Comparison of ENCODE assay signal across 9 cellular contexts in the genomic region with DNA sequence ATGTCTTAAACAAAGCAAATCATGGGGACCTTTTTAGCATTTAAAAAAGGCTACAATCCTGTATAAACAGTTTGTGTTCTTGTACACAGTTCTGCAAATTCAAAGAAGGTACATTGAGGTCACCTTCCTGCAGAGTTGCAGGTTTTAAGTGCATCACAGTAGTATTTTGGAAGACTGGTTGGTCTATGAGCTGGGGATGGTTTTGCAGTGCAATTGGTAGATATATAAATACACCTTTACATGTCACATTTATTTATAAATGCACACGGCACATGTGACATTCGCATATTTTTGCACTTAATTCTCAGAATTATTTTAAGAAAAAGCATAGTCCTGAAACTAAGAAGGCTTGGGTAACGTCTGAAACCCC. TPM values are rescaled to one million over a fixed set of nuclear protein-coding genes. Genes with fewer than 3 reads are reported as not detected.
DNase-seq lines count a peak whose midpoint lies in the region; ATAC-seq, FAIRE-seq and TF ChIP-seq lines count a peak whose summit lies in the region.
"Had no signal": no experiment of that assay in that cellular context is flagged by ENCODE, and none has a peak within 500 bp of the region (broad histone marks: within the 10 kb centered on the region; RNA-seq: fewer than 3 reads in every experiment).

No MANE protein-coding gene starts in this region.

- H3K27me3 ChIP-seq in DOHH2 (ENCODE audit: control insufficient read depth, low read length) (no peaks in the 10 kb centered on the region), MM.1S (replicated peaks; ENCODE audit: insufficient read depth, low read length) (no peaks in the 10 kb centered on the region), pancreas (no peaks in the 10 kb centered on the region)
- H3K27me3 ChIP-seq in effector memory CD4-positive, alpha-beta T cell (replicated peaks; ENCODE audit: control insufficient read depth, insufficient read depth, low read length, poor library complexity, severe bottlenecking): no peaks in the 10 kb centered on the region

- intact Hi-C loops in pancreas (cut with DNase I): no loop called here
- intact Hi-C loops in head of caudate nucleus (cut with DNase I): loop anchor here (5.0 kb wide), 3 partner anchors 83 to 198 kb away; no protein-coding TSS in a partner anchor

- DNase-seq in MM.1S (peak; percentile 70), pancreas (no peak), DMS 273 (lab: John Stamatoyannopoulos, UW; ENCODE audit: unreplicated experiment) (no peak), SK-N-DZ (ENCODE audit: low spot score) (no peak), head of caudate nucleus (no peak)
- no peak for DNase-seq in effector memory CD4-positive, alpha-beta T cell

- H4K20me1 ChIP-seq in DOHH2 (ENCODE audit: control insufficient read depth, insufficient read depth, low read depth, low read length) (peaks cover 5% of the 10 kb centered on the region; the same call in 1 of the 2 replicates), MM.1S (ENCODE audit: insufficient read depth, low read length) (peaks cover 6% of the 10 kb centered on the region; the same call in 1 of the 2 replicates)

- H3K36me3 ChIP-seq in DOHH2 (ENCODE audit: control insufficient read depth, low read length): peaks cover 42% of the 10 kb centered on the region
- 0 out of 2 replicates have a peak, but pooled peaks cover 4% of the 10 kb centered on the region for H3K36me3 ChIP-seq in MM.1S (replicated peaks; ENCODE audit: insufficient read depth, low read length)
- H3K36me3 ChIP-seq in effector memory CD4-positive, alpha-beta T cell (ENCODE audit: control insufficient read depth, insufficient read depth, low read length): peaks cover 28% of the 10 kb centered on the region
- no peaks in the 10 kb centered on the region for H3K36me3 ChIP-seq in pancreas

- peak overlapping the region; percentile 96 for H3K27ac ChIP-seq in DOHH2 (ENCODE audit: low read depth, low read length)
- peak overlapping the region; percentile 82 for H3K27ac ChIP-seq in MM.1S (ENCODE audit: low read length)
- peak overlapping the region; percentile 54 for H3K27ac ChIP-seq in effector memory CD4-positive, alpha-beta T cell (ENCODE audit: insufficient read depth, low read length, poor library complexity, severe bottlenecking)
- peak overlapping the region in 2 of 4 donors; percentile 63 to 80 for H3K27ac ChIP-seq in pancreas

- peak overlapping the region; percentile 44 for H2AFZ ChIP-seq in MM.1S (ENCODE audit: low read length)

- H3K4me2 ChIP-seq in DOHH2 (ENCODE audit: low read length): peak overlapping the region; percentile 94
- peak overlapping the region; percentile 71 for H3K4me2 ChIP-seq in MM.1S (ENCODE audit: low read depth, low read length)

- TF ChIP-seq CTCF in DOHH2 (IDR thresholded peaks at IDR 0.05; ENCODE audit: low read depth, low read length, poor library complexity, severe bottlenecking) (no peak), MM.1S (IDR thresholded peaks at IDR 0.05; ENCODE audit: low read length) (no peak), pancreas (IDR thresholded peaks at IDR 0.05) (no peak)

- H3K9me2 ChIP-seq in DOHH2 (replicated peaks; ENCODE audit: control insufficient read depth, low read length): no peaks in the 10 kb centered on the region
- H3K9me2 ChIP-seq in MM.1S (replicated peaks; ENCODE audit: insufficient read depth, low read length): 0 out of 2 replicates have a peak, but pooled peaks cover 3% of the 10 kb centered on the region

- peak overlapping the region; percentile 96 for H3K4me3 ChIP-seq in DOHH2 (ENCODE audit: low read length)
- H3K4me3 ChIP-seq in MM.1S (ENCODE audit: low read length): peak overlapping the region; percentile 95
- H3K4me3 ChIP-seq in effector memory CD4-positive, alpha-beta T cell (ENCODE audit: insufficient read depth, low read depth, low read length, poor library complexity, severe bottlenecking): peak overlapping the region; percentile 19
- peak overlapping the region in 3 of 4 donors; percentile 69 to 87 (median 77) for H3K4me3 ChIP-seq in pancreas

- H3K4me1 ChIP-seq in DOHH2 (ENCODE audit: control insufficient read depth, low read length): peaks cover 57% of the 10 kb centered on the region
- peaks cover 37% of the 10 kb centered on the region for H3K4me1 ChIP-seq in MM.1S (ENCODE audit: low read length)
- peaks cover 28% of the 10 kb centered on the region for H3K4me1 ChIP-seq in effector memory CD4-positive, alpha-beta T cell (ENCODE audit: control insufficient read depth, insufficient read depth, low read length, poor library complexity, severe bottlenecking)
- H3K4me1 ChIP-seq in pancreas: peaks cover 0 to 12% (median 4%) of the 10 kb centered on the region in 3 donors

- 72 to 89% methylated on average over 3 of the region's 3 CpGs for WGBS in pancreas, 2 donors

- no peak for ATAC-seq in pancreas
- no peak for ATAC-seq in HG03457 (IDR thresholded peaks at IDR 0.05; ENCODE audit: unreplicated experiment)

- no peak for FAIRE-seq in pancreas (lab: Jason Lieb, UNC)
- FAIRE-seq: TTC549 had no signal

- peak overlapping the region; percentile 88; the same call in 1 of the 2 replicates for H3K9ac ChIP-seq in MM.1S (ENCODE audit: low read length)

- H3K79me2 ChIP-seq in DOHH2 (ENCODE audit: control insufficient read depth, low read length) (peaks cover 45% of the 10 kb centered on the region), MM.1S (ENCODE audit: low read length) (peaks cover 42% of the 10 kb centered on the region)

- H3F3A ChIP-seq in DOHH2 (ENCODE audit: control insufficient read depth, insufficient read depth) (peaks cover 23% of the 10 kb centered on the region), MM.1S (ENCODE audit: insufficient read depth, low read length) (peaks cover 24% of the 10 kb centered on the region)

- H3K9me3 ChIP-seq in DOHH2 (ENCODE audit: control insufficient read depth, insufficient read depth, low read length): 0 out of 2 replicates have a peak, but pooled peaks cover 3% of the 10 kb centered on the region
- H3K9me3 ChIP-seq in MM.1S (replicated peaks; ENCODE audit: insufficient read depth, low read length): no peaks in the 10 kb centered on the region
- no peaks in the 10 kb centered on the region for H3K9me3 ChIP-seq in effector memory CD4-positive, alpha-beta T cell (ENCODE audit: control insufficient read depth, low read length)
- no peaks in the 10 kb centered on the region for H3K9me3 ChIP-seq in pancreas

RNA-seq across cellular contexts. Expression of a gene that starts 0.6 kb away (rescaled TPM):
- total RNA-seq in pancreas: 10 to 100 TPM in 1 of 6 donors, 1 to 10 TPM in 5; 5.0 to 13.9 (median 5.9) TPM
- 1 to 10 TPM; 3.8 to 4.6 TPM for polyA plus RNA-seq in pancreas
- not detected in 2 replicates for polyA plus RNA-seq in SK-N-DZ (2014; cell fraction: cytosol; rRNA removed)
- not detected in 2 replicates for polyA plus RNA-seq in SK-N-DZ (2014; cell fraction: nucleus; rRNA removed)

Comparison
In these comparisons a context has a peak if more than half of its experiments do, and no peak if none do; other contexts are left out.
1. H3K4me3 ChIP-seq: peak in every context shown above with its lines; median percentile 96 in DOHH2; 95 in MM.1S; 77 in pancreas; 19 in effector memory CD4-positive, alpha-beta T cell.